ENCODE assay signal across 25 cellular contexts in the genomic region with DNA sequence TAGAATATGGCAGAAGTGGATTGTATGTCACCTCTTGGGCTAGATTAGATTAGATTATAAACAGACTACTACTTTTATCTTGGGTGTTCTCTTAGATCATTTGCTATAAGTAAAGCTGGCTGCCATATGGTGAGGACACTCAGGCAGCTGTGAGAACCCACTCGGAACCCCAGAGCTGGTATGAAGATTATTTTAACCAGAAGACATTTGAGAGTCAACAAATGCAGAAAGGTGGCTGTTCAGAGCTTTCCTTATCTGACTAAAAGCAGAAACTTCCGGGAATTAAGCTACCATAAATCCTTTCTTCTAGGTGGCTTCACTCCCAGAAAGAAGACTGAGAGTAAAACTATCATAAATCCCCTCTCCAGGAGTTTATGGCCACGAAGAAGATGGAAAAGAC.
"Had no signal": no experiment of that assay in that cellular context is flagged by ENCODE, and none has a peak within 500 bp of the region (broad histone marks: within the 10 kb centered on the region; RNA-seq: fewer than 3 reads in every experiment).

No MANE protein-coding gene starts in this region.

- H2AFZ ChIP-seq: hepatocyte, neural progenitor cell, parathyroid adenoma had no signal

- H3K27ac Mint-ChIP-seq: activated CD8-positive, alpha-beta memory T cell treated with anti-CD3 and anti-CD28 coated beads, Interleukin-2, amount 10 ng/mL, durations not matched to agents 7 days and 5 days; activated CD8-positive, alpha-beta T cell treated with anti-CD3 and anti-CD28 coated beads, Interleukin-2, amount 10 ng/mL, durations not matched to agents 7 days and 5 days; activated naive CD8-positive, alpha-beta T cell; activated T-cell treated with anti-CD3 and anti-CD28 coated beads, Interleukin-2, amount 50 U/mL, for 72 hours; neural progenitor cell; stimulated activated effector memory CD8-positive, alpha-beta T cell treated with anti-CD3 and anti-CD28 coated beads, Interleukin-12 subunit alpha, Interleukin-12 subunit beta, amount 100 ng/mL, for 72 hours; stimulated activated naive CD8-positive, alpha-beta T cell treated with anti-CD3 and anti-CD28 coated beads, Interleukin-15, amount 100 ng/mL, for 72 hours; T-helper 2 cell treated with Interferon-gamma antibody and Interleukin-4, amounts not matched to agents 5 μg/mL and 100 μg/mL, for 36 hours; type B pancreatic cell; WTC11 had no signal

- H3K4me1 ChIP-seq: body of pancreas, neural progenitor cell, parathyroid adenoma, uterus had no signal

- H3K9me3 Mint-ChIP-seq: activated T-cell treated with anti-CD3 and anti-CD28 coated beads, Interleukin-2, amount 50 U/mL, for 72 hours; naive thymus-derived CD8-positive, alpha-beta T cell; neural progenitor cell; stimulated activated effector memory CD8-positive, alpha-beta T cell treated with anti-CD3 and anti-CD28 coated beads, Interleukin-12 subunit alpha, Interleukin-12 subunit beta, amount 100 ng/mL, for 72 hours; stimulated activated naive CD8-positive, alpha-beta T cell treated with anti-CD3 and anti-CD28 coated beads, Interleukin-15, amount 100 ng/mL, for 72 hours; T-helper 2 cell treated with Interferon-gamma antibody and Interleukin-4, amounts not matched to agents 5 μg/mL and 100 μg/mL, for 36 hours; type B pancreatic cell; WTC11 had no signal

- H3K4me3 ChIP-seq: body of pancreas, esophagus muscularis mucosa, hepatocyte, neural progenitor cell, psoas muscle, sigmoid colon, uterus had no signal

- DNase-seq: activated CD4-positive, alpha-beta T cell treated with anti-CD3 and anti-CD28 coated beads, Interleukin-2, amount 50 U/mL, for 1 hour; activated CD8-positive, alpha-beta memory T cell treated with anti-CD3 and anti-CD28 coated beads, Interleukin-2, amount 10 ng/mL, durations not matched to agents 7 days and 5 days; activated naive CD4-positive, alpha-beta T cell; aorta; body of pancreas; effector CD4-positive, alpha-beta T cell; islet precursor cell; left cardiac atrium; naive thymus-derived CD8-positive, alpha-beta T cell; occipital lobe; psoas muscle; sigmoid colon; uterus had no signal

- H3K4me3 Mint-ChIP-seq: activated CD8-positive, alpha-beta memory T cell treated with anti-CD3 and anti-CD28 coated beads, Interleukin-2, amount 10 ng/mL, durations not matched to agents 7 days and 5 days; activated CD8-positive, alpha-beta T cell treated with anti-CD3 and anti-CD28 coated beads, Interleukin-2, amount 10 ng/mL, durations not matched to agents 7 days and 5 days; activated naive CD8-positive, alpha-beta T cell; activated T-cell treated with anti-CD3 and anti-CD28 coated beads, Interleukin-2, amount 50 U/mL, for 72 hours; naive thymus-derived CD8-positive, alpha-beta T cell; neural progenitor cell; stimulated activated effector memory CD8-positive, alpha-beta T cell treated with anti-CD3 and anti-CD28 coated beads, Interleukin-12 subunit alpha, Interleukin-12 subunit beta, amount 100 ng/mL, for 72 hours; stimulated activated naive CD8-positive, alpha-beta T cell treated with anti-CD3 and anti-CD28 coated beads, Interleukin-15, amount 100 ng/mL, for 72 hours; T-helper 2 cell treated with Interferon-gamma antibody and Interleukin-4, amounts not matched to agents 5 μg/mL and 100 μg/mL, for 36 hours; type B pancreatic cell; WTC11 had no signal

- H3K27me3 Mint-ChIP-seq: activated CD8-positive, alpha-beta memory T cell treated with anti-CD3 and anti-CD28 coated beads, Interleukin-2, amount 10 ng/mL, durations not matched to agents 7 days and 5 days; activated naive CD8-positive, alpha-beta T cell; naive thymus-derived CD8-positive, alpha-beta T cell; stimulated activated naive CD8-positive, alpha-beta T cell treated with anti-CD3 and anti-CD28 coated beads, Interleukin-15, amount 100 ng/mL, for 72 hours; type B pancreatic cell had no signal

- H3K4me2 ChIP-seq: hepatocyte, neural progenitor cell had no signal

- H3K79me2 ChIP-seq: hepatocyte, parathyroid adenoma had no signal

- H3K36me3 Mint-ChIP-seq: neural progenitor cell, type B pancreatic cell, WTC11 had no signal

- H3K9ac ChIP-seq: neural progenitor cell, parathyroid adenoma had no signal

- ATAC-seq: activated CD8-positive, alpha-beta memory T cell treated with anti-CD3 and anti-CD28 coated beads, Interleukin-2, amount 10 ng/mL, durations not matched to agents 7 days and 5 days; activated CD8-positive, alpha-beta T cell treated with anti-CD3 and anti-CD28 coated beads, Interleukin-2, amount 10 ng/mL, durations not matched to agents 7 days and 5 days; activated T-cell treated with anti-CD3 and anti-CD28 coated beads, Interleukin-2, amount 50 U/mL, for 72 hours; body of pancreas; left cardiac atrium; naive thymus-derived CD8-positive, alpha-beta T cell; stimulated activated effector memory CD8-positive, alpha-beta T cell treated with anti-CD3 and anti-CD28 coated beads, Interleukin-12 subunit alpha, Interleukin-12 subunit beta, amount 100 ng/mL, for 72 hours; stimulated activated naive CD8-positive, alpha-beta T cell treated with anti-CD3 and anti-CD28 coated beads, Interleukin-15, amount 100 ng/mL, for 72 hours; WTC11 had no signal

- H3K9me3 ChIP-seq: body of pancreas, esophagus muscularis mucosa, psoas muscle, sigmoid colon, uterus had no signal

- H3K27me3 ChIP-seq: body of pancreas, esophagus muscularis mucosa, hepatocyte, neural progenitor cell, sigmoid colon, uterus had no signal

- H3K4me1 Mint-ChIP-seq: neural progenitor cell had no signal

- H3K36me3 ChIP-seq: esophagus muscularis mucosa, neural progenitor cell, sigmoid colon, uterus had no signal

- H3K27ac ChIP-seq: body of pancreas, esophagus muscularis mucosa, hepatocyte, neural progenitor cell, parathyroid adenoma, psoas muscle, sigmoid colon, uterus had no signal
